Comparison of ENCODE assay signal across 9 cellular contexts in genomic region chr9:37293664-37294524, GRCh38.
DNase-seq lines count a peak whose midpoint lies in the region; ATAC-seq and TF ChIP-seq lines count a peak whose summit lies in the region.
"Had no signal": no experiment of that assay in that cellular context is flagged by ENCODE, and none has a peak within 500 bp of the region (broad histone marks: within the 10 kb centered on the region; RNA-seq: fewer than 3 reads in every experiment).

No MANE protein-coding gene starts in this region.

- H3K4me3 ChIP-seq in upper lobe of left lung: no peak overlapping the region

- H3K27me3 ChIP-seq in upper lobe of left lung: no peaks in the 10 kb centered on the region
- H3K27me3 ChIP-seq: neutrophil had no signal

- 66 to 67% methylated on average over 3 of the region's 3 CpGs for WGBS in upper lobe of left lung, 2 donors

- H3K27ac ChIP-seq in upper lobe of left lung: no peak overlapping the region
- H3K27ac ChIP-seq: neutrophil had no signal

- no peaks in the 10 kb centered on the region for H3K36me3 ChIP-seq in upper lobe of left lung
- H3K36me3 ChIP-seq: neutrophil had no signal

- peaks cover 0 to 11% (median 0%) of the 10 kb centered on the region in 4 donors for H3K4me1 ChIP-seq in upper lobe of left lung

- H3K9me3 ChIP-seq in upper lobe of left lung: no peaks in the 10 kb centered on the region
- H3K9me3 ChIP-seq: neutrophil had no signal

- no peak for TF ChIP-seq POLR2A in upper lobe of left lung (IDR thresholded peaks at IDR 0.05)

- TF ChIP-seq CTCF in upper lobe of left lung (IDR thresholded peaks at IDR 0.05): no peak

- no peaks in the 10 kb centered on the region for H3K27me3 Mint-ChIP-seq in activated naive CD8-positive, alpha-beta T cell

- H3K27ac Mint-ChIP-seq in activated naive CD8-positive, alpha-beta T cell: peak overlapping the region; percentile 86

- ATAC-seq in GM18873 (IDR thresholded peaks at IDR 0.05; ENCODE audit: low FRiP score, unreplicated experiment): peak; percentile 39
- ATAC-seq in HG03066 (IDR thresholded peaks at IDR 0.05; ENCODE audit: low read depth, unreplicated experiment): peak; percentile 46
- no peak for ATAC-seq in upper lobe of left lung (ENCODE audit: low FRiP score in 2 of 2)

- H3K9me3 Mint-ChIP-seq in activated naive CD8-positive, alpha-beta T cell (ENCODE audit: low read depth): no peaks in the 10 kb centered on the region

- intact Hi-C loops in posterior vena cava (cut with DNase I): no loop called here

- TF ChIP-seq EP300 in upper lobe of left lung (IDR thresholded peaks at IDR 0.05): no peak

- H3K4me3 Mint-ChIP-seq in activated naive CD8-positive, alpha-beta T cell: no peak overlapping the region

- H3K36me3 Mint-ChIP-seq in activated naive CD8-positive, alpha-beta T cell: peaks cover 30% of the 10 kb centered on the region

- DNase-seq in AG08395 (ENCODE audit: low spot score): peak; percentile 25
- no peak for DNase-seq in midbrain (lab: John Stamatoyannopoulos, UW)
- no peak for DNase-seq in posterior vena cava (ENCODE audit: low spot score)
- no peak for DNase-seq in upper lobe of left lung
- DNase-seq in NCI-H2029 (lab: John Stamatoyannopoulos, UW): no peak

- H3K4me1 Mint-ChIP-seq in activated naive CD8-positive, alpha-beta T cell (ENCODE audit: low read depth): peaks cover 78% of the 10 kb centered on the region

Comparison
In these comparisons a context has a peak if more than half of its experiments do, and no peak if none do; other contexts are left out.
1. ATAC-seq: peak in GM18873 (single experiment) and HG03066 (single experiment); none in upper lobe of left lung (0 of 2).